Comparison of ENCODE assay signal across 8 cellular contexts in genomic region chr15:68055224-68055705, GRCh38. TPM values are rescaled to one million over a fixed set of nuclear protein-coding genes. Genes with fewer than 3 reads are reported as not detected.
A peak's percentile ranks its signal among the peaks of the same experiment; 100 is the strongest.
DNase-seq lines count a peak whose midpoint lies in the region; ATAC-seq and TF ChIP-seq lines count a peak whose summit lies in the region.

No MANE protein-coding gene starts in this region.

- DNase-seq in NK-92 treated with Interleukin-12 subunit alpha and Interleukin-12 subunit beta, amount 100 ng/mL, for 24 hours (lab: John Stamatoyannopoulos, UW): peak; percentile 59
- DNase-seq in NK-92 (lab: John Stamatoyannopoulos, UW; ENCODE audit: unreplicated experiment): no peak
- DNase-seq in SK-MEL-5 (ENCODE audit: low read depth, low spot score): peak; percentile 36
- DNase-seq in activated naive CD4-positive, alpha-beta T cell treated with anti-CD3 and anti-CD28 coated beads, Interleukin-2, amount 50 U/mL, for 72 hours (ENCODE audit: low spot score in 2 of 2): peak; percentile 57 to 71
- DNase-seq in left ventricle myocardium inferior: no peak
- DNase-seq in aorta: no peak

- intact Hi-C loops in left ventricle myocardium inferior (cut with micrococcal nuclease) (no loop called here), aorta (cut with DNase I) (loop anchor here (10.0 kb wide), 2 partner anchors 100 to 190 kb away; no protein-coding TSS in a partner anchor)

- H3K27me3 ChIP-seq in left ventricle myocardium inferior (ENCODE audit: low read depth) (no peaks in the 10 kb centered on the region), rectal smooth muscle tissue (ENCODE audit: control insufficient read depth, insufficient read depth, low read length) (no peaks in the 10 kb centered on the region), aorta (ENCODE audit: control insufficient read depth in 1 of 2, insufficient read depth in 2 of 2, low read length in 1 of 2) (no peaks in the 10 kb centered on the region)

- no peak for TF ChIP-seq CTCF in left ventricle myocardium inferior (IDR thresholded peaks at IDR 0.05; ENCODE audit: borderline replicate concordance)

- no peaks in the 10 kb centered on the region for H3K9me3 ChIP-seq in left ventricle myocardium inferior (replicated peaks)
- H3K9me3 ChIP-seq in aorta (ENCODE audit: control insufficient read depth, low read length): no peaks in the 10 kb centered on the region

- peak overlapping the region; percentile 32 for H3K9ac ChIP-seq in rectal smooth muscle tissue (ENCODE audit: low read length)

- H3K4me3 ChIP-seq in left ventricle myocardium inferior (peak overlapping the region; percentile 98), rectal smooth muscle tissue (ENCODE audit: low read length) (peak overlapping the region; percentile 92), aorta (ENCODE audit: low read length in 2 of 2) (peak overlapping the region; percentile 67 to 98)

- in situ Hi-C loops in SK-MEL-5 (cut with HindIII; ENCODE audit: low pct_unique_long_range_greater_than_20kb, low sequenced_read_pairs): no loop called here

- H3K36me3 ChIP-seq in left ventricle myocardium inferior: no peaks in the 10 kb centered on the region
- no peaks in the 10 kb centered on the region for H3K36me3 ChIP-seq in rectal smooth muscle tissue (ENCODE audit: control insufficient read depth, insufficient read depth, low read length)
- H3K36me3 ChIP-seq in aorta (ENCODE audit: control insufficient read depth in 1 of 2, insufficient read depth in 2 of 2, low read length in 1 of 2): no peaks in the 10 kb centered on the region

- peaks cover 0 to 7% of the 10 kb centered on the region in 2 donors for H3K9me3 Mint-ChIP-seq in activated naive CD4-positive, alpha-beta T cell treated with anti-CD3 and anti-CD28 coated beads, Interleukin-2, amount 50 U/mL, for 72 hours

- peak overlapping the region; percentile 83 to 96 for H3K27ac Mint-ChIP-seq in activated naive CD4-positive, alpha-beta T cell treated with anti-CD3 and anti-CD28 coated beads, Interleukin-2, amount 50 U/mL, for 72 hours

- H3K36me3 Mint-ChIP-seq in activated naive CD4-positive, alpha-beta T cell treated with anti-CD3 and anti-CD28 coated beads, Interleukin-2, amount 50 U/mL, for 72 hours: peaks cover 10 to 14% of the 10 kb centered on the region in 2 donors

- peak overlapping the region; percentile 92 for H3K27ac ChIP-seq in left ventricle myocardium inferior (replicated peaks)
- peak overlapping the region; percentile 88 for H3K27ac ChIP-seq in rectal smooth muscle tissue (ENCODE audit: low read depth, low read length)
- no peak overlapping the region for H3K27ac ChIP-seq in aorta (ENCODE audit: low read depth in 1 of 2, low read length in 2 of 2)

- H3K4me1 ChIP-seq in left ventricle myocardium inferior: peaks cover 50% of the 10 kb centered on the region
- H3K4me1 ChIP-seq in rectal smooth muscle tissue (ENCODE audit: control insufficient read depth, insufficient read depth, low read length): peaks cover 8% of the 10 kb centered on the region
- H3K4me1 ChIP-seq in aorta (ENCODE audit: control insufficient read depth in 1 of 2, insufficient read depth in 2 of 2, low read length in 2 of 2): peaks cover 0 to 5% of the 10 kb centered on the region in 2 donors

- 0% methylated on average over 15 of the region's 15 CpGs for WGBS in aorta, 2 donors

- ATAC-seq in HG03439 (IDR thresholded peaks at IDR 0.05; ENCODE audit: unreplicated experiment) (peak; percentile 42), aorta (ENCODE audit: low FRiP score) (peak; percentile 40)
- ATAC-seq in activated naive CD4-positive, alpha-beta T cell treated with anti-CD3 and anti-CD28 coated beads, Interleukin-2, amount 50 U/mL, for 72 hours: peak; percentile 65 to 71

RNA-seq across cellular contexts. Expression of gene PIAS1, which starts 1.1 kb away (rescaled TPM):
- 23.0 and 26.9 TPM in 2 replicates for total RNA-seq in SK-MEL-5 (2014; rRNA removed; shearing (Covaris generic))
- 12.5 and 18.0 TPM in 2 replicates for polyA plus RNA-seq in SK-MEL-5 (2015; cell fraction: cytosol; rRNA removed)
- polyA plus RNA-seq in SK-MEL-5 (2015; cell fraction: nucleus; rRNA removed): 39.9 and 41.2 TPM in 2 replicates
- 10 to 100 TPM; 43.6 to 43.9 TPM for total RNA-seq in activated naive CD4-positive, alpha-beta T cell treated with anti-CD3 and anti-CD28 coated beads, Interleukin-2, amount 50 U/mL, for 72 hours
- 29.9 TPM for total RNA-seq in left ventricle myocardium inferior
- total RNA-seq in aorta: 10 to 100 TPM; 43.6 to 62.9 TPM
- 10 to 100 TPM in 1 of 2 donors, 1 to 10 TPM in 1; 7.0 to 13.4 TPM for polyA plus RNA-seq in aorta

Comparison
In these comparisons a context has a peak if more than half of its experiments do, and no peak if none do; other contexts are left out.
1. DNase-seq: peak in NK-92 treated with Interleukin-12 subunit alpha and Interleukin-12 subunit beta, amount 100 ng/mL, for 24 hours (single experiment), SK-MEL-5 (single experiment) and activated naive CD4-positive, alpha-beta T cell treated with anti-CD3 and anti-CD28 coated beads, Interleukin-2, amount 50 U/mL, for 72 hours (2 of 2); none in NK-92 (single experiment), left ventricle myocardium inferior (single experiment) and aorta (0 of 2).
2. H3K27ac ChIP-seq: peak in left ventricle myocardium inferior (single experiment) and rectal smooth muscle tissue (single experiment); none in aorta (0 of 2).
3. Peak in every context shown above with its lines, with median percentiles within 50 percentile points of each other: ATAC-seq and H3K4me3 ChIP-seq.